In the genomic region with DNA sequence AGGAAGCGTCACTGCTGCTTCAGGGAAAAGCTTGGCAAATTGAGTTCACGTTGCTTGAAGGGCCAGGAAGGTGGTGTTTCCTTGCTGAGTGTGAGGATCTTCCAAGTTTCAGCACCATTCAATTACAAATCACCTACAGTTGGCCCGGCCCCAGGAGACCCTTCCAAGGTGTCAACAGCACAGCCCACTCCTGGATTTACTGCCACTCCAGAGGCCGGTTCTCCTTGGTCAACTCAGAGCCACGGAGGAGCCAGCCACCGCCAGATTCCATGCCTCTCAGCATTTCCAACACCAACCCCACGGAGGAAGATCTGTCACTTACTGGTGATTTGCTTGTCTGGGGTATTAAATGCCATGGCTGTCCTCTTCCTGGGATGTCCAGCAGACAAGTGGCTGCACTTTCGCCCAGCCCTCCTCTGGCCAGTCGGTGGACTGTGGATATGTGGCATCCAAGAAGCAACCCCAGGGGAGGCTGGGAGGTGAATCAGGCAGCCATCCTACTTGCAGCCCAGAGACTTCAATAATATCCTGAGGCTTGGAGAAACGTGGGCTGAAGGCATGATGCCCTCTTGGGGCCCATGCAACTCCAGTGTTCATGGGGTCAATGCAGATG, we compare ENCODE assay signal across 15 cellular contexts.
A peak's percentile ranks its signal among the peaks of the same experiment; 100 is the strongest.
DNase-seq lines count a peak whose midpoint lies in the region; ATAC-seq and TF ChIP-seq lines count a peak whose summit lies in the region.
"Had no signal": no experiment of that assay in that cellular context is flagged by ENCODE, and none has a peak within 500 bp of the region (broad histone marks: within the 10 kb centered on the region; RNA-seq: fewer than 3 reads in every experiment).

No MANE protein-coding gene starts in this region.

- dilution Hi-C loops in mammary epithelial cell (cut with HindIII; ENCODE audit: low sequenced_read_pairs): no loop called here

- H3K9ac ChIP-seq in mammary epithelial cell (ENCODE audit: insufficient read depth, low read length) (no peak overlapping the region), neuronal stem cell (ENCODE audit: low read depth, low read length, poor library complexity) (no peak overlapping the region)

- no TSS peak for BruUV-seq in mammary epithelial cell (replicated peaks; lab: Mats Ljungman, UMichigan)

- H3K4me3 ChIP-seq in Peyer's patch (no peak overlapping the region), mammary epithelial cell (replicated peaks in 1 of 3; ENCODE audit: insufficient read depth in 1 of 3, low read depth in 2 of 3, low read length in 3 of 3) (no peak overlapping the region), neuronal stem cell (ENCODE audit: low read length in 2 of 2) (peak overlapping the region in 1 of 2 donors; percentile 33), upper lobe of right lung (no peak overlapping the region)
- H3K4me3 ChIP-seq: A549, GM23338, HAP-1 had no signal

- H3K4me2 ChIP-seq in mammary epithelial cell (ENCODE audit: insufficient read depth, low read depth, low read length) (no peak overlapping the region), neuronal stem cell (ENCODE audit: insufficient read depth, low read length, poor library complexity, severe bottlenecking) (no peak overlapping the region)
- H3K4me2 ChIP-seq: A549, GM23338 had no signal

- TF ChIP-seq POLR2A in Peyer's patch (IDR thresholded peaks at IDR 0.05): no peak

- peak overlapping the region; percentile 20 for H2BK15ac ChIP-seq in neuronal stem cell (ENCODE audit: low read length)

- H3K27ac ChIP-seq in Peyer's patch (no peak overlapping the region), mammary epithelial cell (ENCODE audit: insufficient read depth, low read depth, low read length) (no peak overlapping the region), neuronal stem cell (replicated peaks; ENCODE audit: low read length) (no peak overlapping the region), upper lobe of right lung (no peak overlapping the region)
- H3K27ac ChIP-seq: A549, C4-2B had no signal

- H3K4ac ChIP-seq in neuronal stem cell (ENCODE audit: low read length): no peak overlapping the region

- H2BK12ac ChIP-seq in neuronal stem cell (ENCODE audit: low read length): no peak overlapping the region

- H3K23ac ChIP-seq in neuronal stem cell (ENCODE audit: low read depth, low read length, poor library complexity): peak overlapping the region; percentile 59

- peak overlapping the region; percentile 51 for H3K18ac ChIP-seq in neuronal stem cell (ENCODE audit: low read length)

- H3K9me3 ChIP-seq in Peyer's patch (no peaks in the 10 kb centered on the region), mammary epithelial cell (replicated peaks; ENCODE audit: insufficient read depth, low read length) (no peaks in the 10 kb centered on the region), neuronal stem cell (replicated peaks in 1 of 2; ENCODE audit: control insufficient read depth in 2 of 2, insufficient read depth in 1 of 2, low read depth in 1 of 2, low read length in 2 of 2) (peaks cover 0 to 2% of the 10 kb centered on the region in 2 donors), upper lobe of right lung (no peaks in the 10 kb centered on the region)
- H3K9me3 ChIP-seq: A549, BE2C, HAP-1 had no signal

- no peaks in the 10 kb centered on the region for H3K36me3 ChIP-seq in Peyer's patch
- H3K36me3 ChIP-seq in mammary epithelial cell (ENCODE audit: insufficient read depth, low read length): no peaks in the 10 kb centered on the region
- H3K36me3 ChIP-seq in neuronal stem cell (replicated peaks in 1 of 2; ENCODE audit: control insufficient read depth in 2 of 2, insufficient read depth in 2 of 2, low read length in 2 of 2): no peaks in the 10 kb centered on the region
- no peaks in the 10 kb centered on the region for H3K36me3 ChIP-seq in upper lobe of right lung
- H3K36me3 ChIP-seq: BE2C, HAP-1 had no signal

- H3K4me1 ChIP-seq in Peyer's patch (no peaks in the 10 kb centered on the region), mammary epithelial cell (ENCODE audit: insufficient read depth, low read length) (peaks cover 10% of the 10 kb centered on the region), neuronal stem cell (ENCODE audit: control insufficient read depth in 2 of 2, insufficient read depth in 1 of 2, low read depth in 1 of 2, low read length in 2 of 2) (no peaks in the 10 kb centered on the region), upper lobe of right lung (no peaks in the 10 kb centered on the region)
- H3K4me1 ChIP-seq: A549, BE2C, HAP-1 had no signal

- intact Hi-C loops in mammary epithelial cell (cut with micrococcal nuclease): no loop called here
- intact Hi-C loops in upper lobe of right lung (cut with DNase I): no loop called here
- intact Hi-C loops in sciatic nerve (cut with DNase I): no loop called here

- H3K79me1 ChIP-seq in neuronal stem cell (ENCODE audit: low read depth, low read length): peaks cover 1% of the 10 kb centered on the region

- WGBS in mammary epithelial cell (ENCODE audit: low coverage, missing lambda C conversion rate): 61% methylated on average over 10 of the region's 10 CpGs
- no CpG with 5 or more reads among the region's 10 CpGs for WGBS in neuronal stem cell (ENCODE audit: extremely low coverage in 2 of 2, insufficient read length in 2 of 2, insufficient replicate concordance in 1 of 2), 2 donors

- H4K91ac ChIP-seq in neuronal stem cell (ENCODE audit: low read depth, low read length, poor library complexity): no peak overlapping the region

- TF ChIP-seq CTCF in Peyer's patch (IDR thresholded peaks at IDR 0.05) (no peak), mammary epithelial cell (conservative IDR thresholded peaks at IDR 0.05 in 1 of 2, IDR thresholded peaks at IDR 0.05 in 1 of 2; ENCODE audit: extremely low read depth in 1 of 2, insufficient read depth in 1 of 2, low read depth in 1 of 2, low read length in 2 of 2) (no peak), upper lobe of right lung (IDR thresholded peaks at IDR 0.05) (no peak)

- no peak overlapping the region for H2BK120ac ChIP-seq in neuronal stem cell (ENCODE audit: low read depth, low read length)

- H3K14ac ChIP-seq in neuronal stem cell (ENCODE audit: low read length): peak overlapping the region; percentile 83

- no peak for ATAC-seq in upper lobe of right lung
- no peak for ATAC-seq in HG03342 (IDR thresholded peaks at IDR 0.05; ENCODE audit: unreplicated experiment)
- ATAC-seq in sciatic nerve: no peak
- ATAC-seq: A549, GM23338 had no signal

- CTCF ChIA-PET in mammary epithelial cell (lab: Charles Lee; ENCODE audit: low non-redundant PET): no interaction called here

- H3K27me3 ChIP-seq in Peyer's patch: no peaks in the 10 kb centered on the region
- H3K27me3 ChIP-seq in mammary epithelial cell (ENCODE audit: insufficient read depth, low read length): no peaks in the 10 kb centered on the region
- H3K27me3 ChIP-seq in neuronal stem cell (ENCODE audit: control insufficient read depth in 3 of 3, insufficient read depth in 3 of 3, low read depth in 1 of 3, low read length in 3 of 3): peaks cover 0 to 6% (median 0%) of the 10 kb centered on the region in 3 experiments
- H3K27me3 ChIP-seq in upper lobe of right lung: no peaks in the 10 kb centered on the region
- H3K27me3 ChIP-seq: BE2C had no signal

- H3K79me2 ChIP-seq in mammary epithelial cell (ENCODE audit: insufficient read depth, low read length): no peaks in the 10 kb centered on the region

- H4K20me1 ChIP-seq in mammary epithelial cell (ENCODE audit: insufficient read depth, low read length): no peaks in the 10 kb centered on the region

- in situ Hi-C loops in mammary epithelial cell (cut with MboI; ENCODE audit: low sequenced_read_pairs in 2 of 2): no loop called here

- peak in 2 of 3 donors; percentile 15 to 21 for DNase-seq in Peyer's patch
- DNase-seq in mammary epithelial cell: no peak
- no peak for DNase-seq in neuronal stem cell (ENCODE audit: low spot score)
- DNase-seq in upper lobe of right lung: peak; percentile 44
- no peak for DNase-seq in HuH-7.5 (ENCODE audit: low spot score)
- DNase-seq in sciatic nerve (ENCODE audit: low spot score): no peak
- DNase-seq: BE2C; CD4-positive, alpha-beta memory T cell; DMS79 treated with DMSO at 0.1 percent for 48 hours; EL had no signal

- no peak overlapping the region for H4K8ac ChIP-seq in neuronal stem cell (ENCODE audit: low read depth, low read length)

- peak overlapping the region; percentile 74 for H2AK5ac ChIP-seq in neuronal stem cell (ENCODE audit: low read depth, low read length)

- H2AFZ ChIP-seq in mammary epithelial cell (ENCODE audit: low read depth, low read length): peak overlapping the region; percentile 69
- no peak overlapping the region for H2AFZ ChIP-seq in neuronal stem cell (ENCODE audit: low read length)
- H2AFZ ChIP-seq: GM23338 had no signal

- peak overlapping the region; percentile 20 for H2BK5ac ChIP-seq in neuronal stem cell (ENCODE audit: low read length)

Comparison
In these comparisons a context has a peak if more than half of its experiments do, and no peak if none do; other contexts are left out.
1. DNase-seq: peak in Peyer's patch (2 of 3) and upper lobe of right lung (single experiment); none in mammary epithelial cell (single experiment), neuronal stem cell (single experiment), HuH-7.5 (single experiment) and sciatic nerve (single experiment).